In genomic region chr9:88593537-88594185, GRCh38 we compare ENCODE assay signal across 8 cellular contexts. TPM values are rescaled to one million over a fixed set of nuclear protein-coding genes. Genes with fewer than 3 reads are reported as not detected.
DNase-seq lines count a peak whose midpoint lies in the region; ATAC-seq and TF ChIP-seq lines count a peak whose summit lies in the region.

No MANE protein-coding gene starts in this region.

- peak; percentile 86 for TF ChIP-seq CTCF in PC-9 (conservative IDR thresholded peaks at IDR 0.05)
- peak; percentile 72 to 84 (median 79) for TF ChIP-seq CTCF in adrenal gland (IDR thresholded peaks at IDR 0.05)

- H3K4me3 ChIP-seq in PC-9 (no peak overlapping the region), adrenal gland (no peak overlapping the region)

- H3K27me3 ChIP-seq in PC-9 (ENCODE audit: insufficient read depth, low read depth): no peaks in the 10 kb centered on the region
- no peaks in the 10 kb centered on the region for H3K27me3 ChIP-seq in adrenal gland

- intact Hi-C loops in PC-9 (cut with micrococcal nuclease; ENCODE audit: unreplicated experiment): loop anchor here (1.0 to 10.0 kb wide), 5 partner anchors 221 to 721 kb away; partner anchors contain the start of genes CKS2 and SECISBP2
- intact Hi-C loops in adrenal gland (cut with DNase I): loop anchor here in 1 of 2 donors (5.0 to 10.0 kb wide), 2 partner anchors 151 to 409 kb away; no protein-coding TSS in a partner anchor

- peak; percentile 69 for ATAC-seq in GM18505 (IDR thresholded peaks at IDR 0.05; ENCODE audit: unreplicated experiment)
- peak; percentile 84 for ATAC-seq in HG02981 (IDR thresholded peaks at IDR 0.05; ENCODE audit: unreplicated experiment)

- no peaks in the 10 kb centered on the region for H3K4me1 ChIP-seq in PC-9 (replicated peaks; ENCODE audit: insufficient read depth)
- peaks cover 0 to 3% of the 10 kb centered on the region in 2 donors for H3K4me1 ChIP-seq in adrenal gland (replicated peaks in 1 of 2)

- H3F3A ChIP-seq in PC-9 (ENCODE audit: insufficient read depth, low read depth): no peaks in the 10 kb centered on the region

- DNase-seq in ACHN (peak; percentile 49), PC-9 (peak in 1 of 2 experiments; percentile 52), adrenal gland (peak; percentile 66 to 85 (median 76)), iPS-NIHi7 (ENCODE audit: extremely low spot score) (peak; percentile 42), SKM-1 (lab: John Stamatoyannopoulos, UW; ENCODE audit: unreplicated experiment) (no peak)
- DNase-seq in stimulated activated CD4-positive, alpha-beta T cell treated with anti-CD3 and anti-CD28 coated beads, Interleukin-4, amount 100 ng/mL, for 24 hours: peak; percentile 66

- H3K27ac ChIP-seq in PC-9 (no peak overlapping the region), adrenal gland (no peak overlapping the region)

- 23 to 33% (median 24%) methylated on average over 4 of the region's 4 CpGs for WGBS in adrenal gland, 4 donors

- TF ChIP-seq POLR2A in GM18505 (IDR thresholded peaks at IDR 0.05; ENCODE audit: borderline replicate concordance, extremely low read depth, insufficient read depth, insufficient read length): no peak
- TF ChIP-seq POLR2A in adrenal gland (IDR thresholded peaks at IDR 0.05): no peak

- H3K9me2 ChIP-seq in PC-9 (ENCODE audit: insufficient read depth): no peaks in the 10 kb centered on the region

- in situ Hi-C loops in ACHN (cut with HindIII; ENCODE audit: low pct_ligation_motif_present, low pct_unique_long_range_greater_than_20kb, low sequenced_read_pairs): no loop called here

- H3K36me3 ChIP-seq in PC-9 (ENCODE audit: low read depth) (no peaks in the 10 kb centered on the region), adrenal gland (replicated peaks in 1 of 2) (no peaks in the 10 kb centered on the region)

- POLR2A ChIA-PET in PC-9 (lab: Charles Lee; ENCODE audit: unreplicated experiment): no interaction called here

- H3K9me3 ChIP-seq in PC-9 (ENCODE audit: insufficient read depth, low read depth) (no peaks in the 10 kb centered on the region), adrenal gland (replicated peaks in 1 of 3) (no peaks in the 10 kb centered on the region)

- H3K4me2 ChIP-seq in PC-9: no peak overlapping the region

- no peaks in the 10 kb centered on the region for H3K79me2 ChIP-seq in PC-9 (ENCODE audit: low read depth)

- H2AFZ ChIP-seq in PC-9: no peak overlapping the region

- H4K20me1 ChIP-seq in PC-9 (ENCODE audit: insufficient read depth): no peaks in the 10 kb centered on the region

- CTCF ChIA-PET in PC-9 (lab: Charles Lee): interaction anchor here (0.7 kb wide), 1 partner anchor 685 kb away, joined by 3 read pairs; no protein-coding TSS in a partner anchor

- BruUV-seq in PC-9 (replicated peaks; lab: Mats Ljungman, UMichigan): no TSS peak

RNA-seq across cellular contexts. Expression of gene NXNL2, which starts 58.7 kb away (rescaled TPM):
- 5.5 and 8.7 TPM in 2 replicates for total RNA-seq in PC-9 (2021)
- total RNA-seq in adrenal gland: under 1 TPM in 1 of 8 donors, not detected in 7; 0.57 TPM
- under 1 TPM in 2 of 3 donors, not detected in 1; 0.20 to 0.48 TPM for polyA plus RNA-seq in adrenal gland
